Comparison of ENCODE assay signal across 33 cellular contexts in genomic region chr20:24966317-24967012, GRCh38. TPM values are rescaled to one million over a fixed set of nuclear protein-coding genes. Genes with fewer than 3 reads are reported as not detected.
DNase-seq lines count a peak whose midpoint lies in the region; ATAC-seq and TF ChIP-seq lines count a peak whose summit lies in the region.
"Had no signal": no experiment of that assay in that cellular context is flagged by ENCODE, and none has a peak within 500 bp of the region (broad histone marks: within the 10 kb centered on the region; RNA-seq: fewer than 3 reads in every experiment).

No MANE protein-coding gene starts in this region.

- H3K9me3 Mint-ChIP-seq in effector memory CD8-positive, alpha-beta T cell: no peaks in the 10 kb centered on the region
- H3K9me3 Mint-ChIP-seq: activated B cell treated with CpG ODN at 0.5 μM for 24 hours; activated naive CD8-positive, alpha-beta T cell treated with anti-CD3 and anti-CD28 coated beads, Interleukin-2, amount 10 ng/mL, durations not matched to agents 7 days and 5 days; CD14-positive monocyte; dendritic cell treated with granulocyte-macrophage colony-stimulating factor and Interleukin-4, amounts not matched to agents 40 ng/mL and 50 ng/mL, for 4 days; GM23338; HFFc6; mesothelial cell of epicardium; nephron had no signal

- peak overlapping the region in 1 of 2 donors; percentile 15 for H3K4me3 Mint-ChIP-seq in effector memory CD8-positive, alpha-beta T cell
- H3K4me3 Mint-ChIP-seq: activated B cell treated with CpG ODN at 0.5 μM for 24 hours; activated naive CD8-positive, alpha-beta T cell treated with anti-CD3 and anti-CD28 coated beads, Interleukin-2, amount 10 ng/mL, durations not matched to agents 7 days and 5 days; CD14-positive monocyte; dendritic cell treated with granulocyte-macrophage colony-stimulating factor and Interleukin-4, amounts not matched to agents 40 ng/mL and 50 ng/mL, for 4 days; GM23338; HFFc6; mesothelial cell of epicardium; nephron had no signal

- no peaks in the 10 kb centered on the region for H3K27me3 Mint-ChIP-seq in effector memory CD8-positive, alpha-beta T cell
- H3K27me3 Mint-ChIP-seq: activated B cell treated with CpG ODN at 0.5 μM for 24 hours; activated naive CD8-positive, alpha-beta T cell treated with anti-CD3 and anti-CD28 coated beads, Interleukin-2, amount 10 ng/mL, durations not matched to agents 7 days and 5 days; dendritic cell treated with granulocyte-macrophage colony-stimulating factor and Interleukin-4, amounts not matched to agents 40 ng/mL and 50 ng/mL, for 4 days had no signal

- DNase-seq in NCI-H1105 treated with DMSO at 0.1 percent for 48 hours (lab: John Stamatoyannopoulos, UW) (peak; percentile 6), NCI-H1105 (lab: John Stamatoyannopoulos, UW) (no peak), G401 (ENCODE audit: low spot score) (peak; percentile 64), GF-D8 (lab: John Stamatoyannopoulos, UW) (no peak), NOMO-1 treated with dmso at 0.1 percent for 144 hours (lab: John Stamatoyannopoulos, UW; ENCODE audit: unreplicated experiment) (no peak)
- no peak for DNase-seq in effector memory CD8-positive, alpha-beta T cell
- DNase-seq: 8988T; activated B cell treated with CpG ODN at 0.5 μM for 24 hours; activated CD4-positive, alpha-beta T cell treated with anti-CD3 and anti-CD28 coated beads, Interleukin-2, amount 50 U/mL, for 4 hours; activated CD8-positive, alpha-beta memory T cell treated with anti-CD3 and anti-CD28 coated beads, Interleukin-2, amount 50 U/mL, for 4 hours; activated naive CD8-positive, alpha-beta T cell treated with anti-CD3 and anti-CD28 coated beads, Interleukin-2, amount 10 ng/mL, durations not matched to agents 7 days and 5 days; HFFc6; KBM-7; left ventricle myocardium inferior; NCI-H1417; NCI-H2107; SJCRH30; stimulated activated CD4-positive, alpha-beta T cell treated with anti-CD3 and anti-CD28 coated beads, Interleukin-2, amount 100 ng/mL, for 48 hours; substantia nigra; upper lobe of right lung had no signal

- no peak overlapping the region for H3K4me3 ChIP-seq in neutrophil (ENCODE audit: low read depth in 1 of 2, low read length in 1 of 2)
- H3K4me3 ChIP-seq: ascending aorta, cardiac muscle cell, GM23338, left ventricle myocardium inferior, SJCRH30, upper lobe of right lung had no signal

- in situ Hi-C loops in G401 (cut with HindIII; ENCODE audit: low sequenced_read_pairs): no loop called here

- ATAC-seq in effector memory CD8-positive, alpha-beta T cell (replicated peaks): no peak
- ATAC-seq in GM21723 (IDR thresholded peaks at IDR 0.05; ENCODE audit: unreplicated experiment): no peak
- ATAC-seq: GM23338, upper lobe of right lung had no signal

- no peaks in the 10 kb centered on the region for H3K27me3 ChIP-seq in neutrophil
- H3K27me3 ChIP-seq: ascending aorta, cardiac muscle cell, SJCRH30, upper lobe of right lung had no signal

- TF ChIP-seq CTCF in neutrophil (IDR thresholded peaks at IDR 0.05): no peak

- H3K4me1 Mint-ChIP-seq in effector memory CD8-positive, alpha-beta T cell (ENCODE audit: low read depth in 2 of 2): peaks cover 59 to 70% of the 10 kb centered on the region in 2 donors
- H3K4me1 Mint-ChIP-seq: activated naive CD8-positive, alpha-beta T cell treated with anti-CD3 and anti-CD28 coated beads, Interleukin-2, amount 10 ng/mL, durations not matched to agents 7 days and 5 days; GM23338; mesothelial cell of epicardium had no signal

- H3K4me1 ChIP-seq in neutrophil (ENCODE audit: control insufficient read depth in 1 of 2, insufficient read depth in 1 of 2, low read depth in 1 of 2, low read length in 1 of 2): peaks cover 3% of the 10 kb centered on the region in 2 experiments
- H3K4me1 ChIP-seq: ascending aorta, left ventricle myocardium inferior, SJCRH30, upper lobe of right lung had no signal

- peak overlapping the region; percentile 42 for H3K27ac ChIP-seq in neutrophil
- H3K27ac ChIP-seq: ascending aorta, cardiac muscle cell, left ventricle myocardium inferior, SJCRH30, upper lobe of right lung had no signal

- peak overlapping the region; percentile 99 for H3K27ac Mint-ChIP-seq in effector memory CD8-positive, alpha-beta T cell
- H3K27ac Mint-ChIP-seq: activated B cell treated with CpG ODN at 0.5 μM for 24 hours; activated naive CD8-positive, alpha-beta T cell treated with anti-CD3 and anti-CD28 coated beads, Interleukin-2, amount 10 ng/mL, durations not matched to agents 7 days and 5 days; GM23338; HFFc6; mesothelial cell of epicardium; nephron had no signal

- H3K9me3 ChIP-seq in neutrophil: no peaks in the 10 kb centered on the region
- H3K9me3 ChIP-seq: ascending aorta, left ventricle myocardium inferior, SJCRH30, upper lobe of right lung had no signal

- H3K36me3 Mint-ChIP-seq in effector memory CD8-positive, alpha-beta T cell (ENCODE audit: insufficient read depth): peaks cover 98% of the 10 kb centered on the region

- H3K36me3 ChIP-seq in neutrophil: peaks cover 100% of the 10 kb centered on the region

RNA-seq across cellular contexts. Expression of gene CST7, which starts 17.4 kb away (rescaled TPM):
- total RNA-seq in G401 (2014; rRNA removed; shearing (Covaris generic)): not detected in 2 replicates
- total RNA-seq: ascending aorta, cardiac muscle cell, fibroblast of lung, GM23338, HFFc6, MCF 10A, mesothelial cell of epicardium, osteocyte, renal cortical epithelial cell, SJCRH30 had no signal

RNA-seq across cellular contexts. Expression of gene APMAP, which starts 26.1 kb away (rescaled TPM):
- total RNA-seq in G401 (2014; rRNA removed; shearing (Covaris generic)): 94.6 and 98.6 TPM in 2 replicates

Comparison
In these comparisons a context has a peak if more than half of its experiments do, and no peak if none do; other contexts are left out.
1. DNase-seq: peak in NCI-H1105 treated with DMSO at 0.1 percent for 48 hours (single experiment) and G401 (single experiment); none in NCI-H1105 (single experiment), effector memory CD8-positive, alpha-beta T cell (0 of 3), GF-D8 (single experiment) and NOMO-1 treated with dmso at 0.1 percent for 144 hours (single experiment).